20 cellular contexts compared by ENCODE assay signal in genomic region chr1:77631751-77632150, GRCh38.
"Had no signal": no experiment of that assay in that cellular context is flagged by ENCODE, and none has a peak within 500 bp of the region (broad histone marks: within the 10 kb centered on the region; RNA-seq: fewer than 3 reads in every experiment).

No MANE protein-coding gene starts in this region.

- H3K9me3 ChIP-seq: colonic mucosa, mucosa of descending colon, spleen, tibial artery had no signal

- H3K4me1 ChIP-seq: colonic mucosa, foreskin keratinocyte, spleen, tibial artery had no signal

- DNase-seq: activated CD4-positive, alpha-beta memory T cell treated with anti-CD3 and anti-CD28 coated beads, Interleukin-2, amount 10 ng/mL, durations not matched to agents 7 days and 5 days; activated CD4-positive, alpha-beta T cell treated with anti-CD3 and anti-CD28 coated beads, Interleukin-2, amount 10 ng/mL, durations not matched to agents 24 days and 14 days; activated gamma-delta T cell; activated naive CD4-positive, alpha-beta T cell treated with anti-CD3 and anti-CD28 coated beads, Interleukin-2, amount 50 U/mL, for 16 hours; activated T-cell treated with anti-CD3 and anti-CD28 coated beads, Interleukin-2, amount 50 U/mL, for 72 hours; aorta; brain microvascular endothelial cell; colonic mucosa; erythroblast; foreskin keratinocyte; mesendoderm; mucosa of descending colon; occipital lobe; spleen; stimulated activated CD4-positive, alpha-beta T cell treated with anti-CD3 and anti-CD28 coated beads, Interleukin-4, amount 100 ng/mL, for 1 hour; stimulated activated naive CD4-positive, alpha-beta T cell treated with Interleukin-2 at 50 U/mL for 16 hours; tibial artery had no signal

- FAIRE-seq: endometrium had no signal

- H3K27ac ChIP-seq: brain microvascular endothelial cell, colonic mucosa, foreskin keratinocyte, tibial artery, VCaP had no signal

- ATAC-seq: activated CD4-positive, CD25-positive, alpha-beta regulatory T cell treated with anti-CD3 and anti-CD28 coated beads, Interleukin-2, amount 50 U/mL, for 24 hours; foreskin keratinocyte; mucosa of descending colon had no signal

- H3K27me3 ChIP-seq: brain microvascular endothelial cell, colonic mucosa, foreskin keratinocyte, spleen, tibial artery had no signal

- H3K4me3 ChIP-seq: colonic mucosa, mucosa of descending colon, spleen, tibial artery had no signal

- H3K36me3 ChIP-seq: colonic mucosa had no signal
